In genomic region chr11:7672960-7673723, GRCh38 we compare ENCODE assay signal across 8 cellular contexts. TPM values are rescaled to one million over a fixed set of nuclear protein-coding genes. Genes with fewer than 3 reads are reported as not detected.
DNase-seq lines count a peak whose midpoint lies in the region; ATAC-seq and TF ChIP-seq lines count a peak whose summit lies in the region.

CYB5R2 (minus strand) TSS chr11:7673500; CDS start chr11:7672825, 675 bp downstream.

- H4K8ac ChIP-seq in H9 (replicated peaks; ENCODE audit: insufficient read length, low read depth, low read length), result no peak within 1 kb of the TSS

- WGBS in H9 (ENCODE audit: extremely low coverage, insufficient read length, low lambda C conversion rate), result no CpG with 5 or more reads among the region's 40 CpGs
- 7 to 49% (median 10%) methylated on average over 4 to 40 of the region's 40 CpGs for WGBS in heart left ventricle, 4 donors

- H3K79me2 ChIP-seq in DOHH2 (ENCODE audit: control insufficient read depth, low read length) (no peaks in the 10 kb centered on the region), H9 (ENCODE audit: insufficient read depth, low read length) (no peaks in the 10 kb centered on the region), parathyroid adenoma (no peaks in the 10 kb centered on the region)

- H2AK5ac ChIP-seq in H9 (ENCODE audit: insufficient read length, low read length), result no peak within 1 kb of the TSS

- no peaks in the 10 kb centered on the region for H3K9me2 ChIP-seq in DOHH2 (replicated peaks; ENCODE audit: control insufficient read depth, low read length)

- H3K23ac ChIP-seq in H9 (ENCODE audit: insufficient read length, low read depth, low read length), result no peak within 1 kb of the TSS

- no peak within 1 kb of the TSS for H4K5ac ChIP-seq in H9 (ENCODE audit: insufficient read length, low read depth, low read length)

- no peak within 1 kb of the TSS for H2BK5ac ChIP-seq in H9 (ENCODE audit: insufficient read length, low read length)

- H3K14ac ChIP-seq in H9 (ENCODE audit: insufficient read depth, low read length), result peak within 1 kb of the TSS; percentile 98

- no peaks in the 10 kb centered on the region for H3K9me3 ChIP-seq in DOHH2 (ENCODE audit: control insufficient read depth, insufficient read depth, low read length)
- no peaks in the 10 kb centered on the region for H3K9me3 ChIP-seq in H9 (ENCODE audit: control insufficient read depth, low read depth, low read length)
- no peaks in the 10 kb centered on the region for H3K9me3 ChIP-seq in heart left ventricle
- no peaks in the 10 kb centered on the region for H3K9me3 ChIP-seq in parathyroid adenoma (ENCODE audit: control insufficient read depth, low read length)

- peaks cover 11% of the 10 kb centered on the region; the same call in 1 of the 2 replicates for H3K4me1 ChIP-seq in DOHH2 (ENCODE audit: control insufficient read depth, low read length)
- peaks cover 5% of the 10 kb centered on the region; the same call in 1 of the 2 replicates for H3K4me1 ChIP-seq in H9 (ENCODE audit: insufficient read depth, low read length)
- H3K4me1 ChIP-seq in heart left ventricle, result peaks cover 0 to 22% (median 10%) of the 10 kb centered on the region in 12 donors
- peaks cover 28% of the 10 kb centered on the region for H3K4me1 ChIP-seq in parathyroid adenoma

- H4K91ac ChIP-seq in H9 (ENCODE audit: insufficient read length, low read depth, low read length), result no peak within 1 kb of the TSS

- H3K27me3 Mint-ChIP-seq in H9 (ENCODE audit: low read depth), result peaks cover 6% of the 10 kb centered on the region
- peaks cover 35% of the 10 kb centered on the region for H3K27me3 Mint-ChIP-seq in activated naive CD8-positive, alpha-beta T cell

- H3K27ac Mint-ChIP-seq in H9, result peak within 1 kb of the TSS in 2 of 3 experiments; percentile 92 to 96; a peak in 4 of 7 replicates
- H3K27ac Mint-ChIP-seq in activated naive CD8-positive, alpha-beta T cell, result no peak within 1 kb of the TSS

- peak within 1 kb of the TSS; percentile 78 to 89 for H3K4me3 Mint-ChIP-seq in H9
- peak within 1 kb of the TSS; percentile 82 for H3K4me3 Mint-ChIP-seq in activated naive CD8-positive, alpha-beta T cell

- DNase-seq in H9, result peak; percentile 81
- DNase-seq in heart left ventricle, result peak; percentile 73 to 84 (median 79)
- no peak for DNase-seq in SHP77 (lab: John Stamatoyannopoulos, UW)
- no peak for DNase-seq in NCI-H2029 treated with DMSO at 0.1 percent for 48 hours (lab: John Stamatoyannopoulos, UW)
- no peak for DNase-seq in stimulated activated CD4-positive, alpha-beta T cell treated with anti-CD3 and anti-CD28 coated beads, Interleukin-2, amount 100 ng/mL, for 48 hours

- H3K27me3 ChIP-seq in DOHH2 (ENCODE audit: control insufficient read depth, low read length), result peaks cover 28% of the 10 kb centered on the region
- H3K27me3 ChIP-seq in H9 (ENCODE audit: insufficient read depth, low read length), result no peaks in the 10 kb centered on the region
- peaks cover 0 to 33% (median 20%) of the 10 kb centered on the region in 9 donors for H3K27me3 ChIP-seq in heart left ventricle
- H3K27me3 ChIP-seq in parathyroid adenoma (ENCODE audit: control insufficient read depth, insufficient read depth, low read length), result no peaks in the 10 kb centered on the region

- H3K36me3 Mint-ChIP-seq in H9 (ENCODE audit: insufficient read depth in 1 of 3, low read depth in 3 of 3), result peaks cover 9 to 39% (median 26%) of the 10 kb centered on the region in 3 experiments
- H3K36me3 Mint-ChIP-seq in activated naive CD8-positive, alpha-beta T cell, result no peaks in the 10 kb centered on the region

- intact Hi-C loops in heart left ventricle (cut with DNase I), result no loop called here

- H3K4ac ChIP-seq in H9 (ENCODE audit: low read depth, low read length), result peak within 1 kb of the TSS; percentile 43; the same call in 1 of the 2 replicates

- H3K79me1 ChIP-seq in H9 (ENCODE audit: insufficient read depth, low read depth, low read length, poor library complexity, severe bottlenecking), result no peaks in the 10 kb centered on the region

- H2BK12ac ChIP-seq in H9 (ENCODE audit: insufficient read length, low read depth, low read length), result no peak within 1 kb of the TSS

- H3K36me3 ChIP-seq in DOHH2 (ENCODE audit: control insufficient read depth, low read length), result no peaks in the 10 kb centered on the region
- H3K36me3 ChIP-seq in heart left ventricle, result peaks cover 0 to 4% (median 0%) of the 10 kb centered on the region in 9 donors
- H3K36me3 ChIP-seq in parathyroid adenoma (ENCODE audit: control insufficient read depth, insufficient read depth, low read length), result no peaks in the 10 kb centered on the region

- peaks cover 55 to 60% of the 10 kb centered on the region in 2 experiments for H3K4me1 Mint-ChIP-seq in H9
- H3K4me1 Mint-ChIP-seq in activated naive CD8-positive, alpha-beta T cell (ENCODE audit: low read depth), result peaks cover 11% of the 10 kb centered on the region

- H3F3A ChIP-seq in DOHH2 (ENCODE audit: control insufficient read depth, insufficient read depth), result no peaks in the 10 kb centered on the region

- peak within 1 kb of the TSS; percentile 60 for H3K4me3 ChIP-seq in DOHH2 (ENCODE audit: low read length)
- peak within 1 kb of the TSS; percentile 36 to 72 (median 58) for H3K4me3 ChIP-seq in heart left ventricle
- peak within 1 kb of the TSS; percentile 63 for H3K4me3 ChIP-seq in parathyroid adenoma (ENCODE audit: low read depth, low read length)

- no peak within 1 kb of the TSS for H2BK120ac ChIP-seq in H9 (ENCODE audit: low read depth, low read length, poor library complexity, severe bottlenecking)

- no peaks in the 10 kb centered on the region for H3K9me3 Mint-ChIP-seq in H9
- no peaks in the 10 kb centered on the region for H3K9me3 Mint-ChIP-seq in activated naive CD8-positive, alpha-beta T cell (ENCODE audit: low read depth)

- H3K9ac ChIP-seq in H9 (ENCODE audit: extremely low read depth, insufficient read length, low read length) (peak within 1 kb of the TSS; percentile 79), parathyroid adenoma (peak within 1 kb of the TSS; percentile 84)

- no peak within 1 kb of the TSS for H3K56ac ChIP-seq in H9 (ENCODE audit: insufficient read length, low read depth, low read length)

- peak within 1 kb of the TSS; percentile 71 for H3K4me2 ChIP-seq in DOHH2 (ENCODE audit: low read length)
- H3K4me2 ChIP-seq in H9 (ENCODE audit: insufficient read depth, insufficient read length, low read length), result peak within 1 kb of the TSS; percentile 53
- H3K4me2 ChIP-seq in parathyroid adenoma (ENCODE audit: low read length), result peak within 1 kb of the TSS; percentile 74

- peak; percentile 65 to 95 (median 82) for ATAC-seq in heart left ventricle

- peak within 1 kb of the TSS; percentile 98 for H3K18ac ChIP-seq in H9 (ENCODE audit: insufficient read length, low read depth, low read length)

- H4K20me1 ChIP-seq in DOHH2 (ENCODE audit: control insufficient read depth, insufficient read depth, low read depth, low read length) (no peaks in the 10 kb centered on the region), H9 (ENCODE audit: control insufficient read depth, insufficient read depth, insufficient read length) (peaks cover 2% of the 10 kb centered on the region)

- no peak within 1 kb of the TSS for H2BK15ac ChIP-seq in H9 (ENCODE audit: low read depth, low read length)

- TF ChIP-seq POLR2A in heart left ventricle (IDR thresholded peaks at IDR 0.05), result peak in 1 of 2 donors; percentile 23

- H3T11ph ChIP-seq in H9 (ENCODE audit: low read length), result peak within 1 kb of the TSS; percentile 22

- TF ChIP-seq CTCF in DOHH2 (IDR thresholded peaks at IDR 0.05; ENCODE audit: low read depth, low read length, poor library complexity, severe bottlenecking) (no peak), H9 (conservative IDR thresholded peaks at IDR 0.05) (no peak), heart left ventricle (IDR thresholded peaks at IDR 0.05) (no peak), parathyroid adenoma (IDR thresholded peaks at IDR 0.05) (no peak)

- no peak within 1 kb of the TSS for H2AFZ ChIP-seq in H9 (ENCODE audit: low read length)
- peak within 1 kb of the TSS; percentile 91 for H2AFZ ChIP-seq in parathyroid adenoma

- no peak within 1 kb of the TSS for H2BK20ac ChIP-seq in H9 (ENCODE audit: low read depth, low read length, poor library complexity, severe bottlenecking)

- no peak within 1 kb of the TSS for H3K27ac ChIP-seq in DOHH2 (ENCODE audit: low read depth, low read length)
- H3K27ac ChIP-seq in H9 (ENCODE audit: insufficient read length, low read depth, low read length), result no peak within 1 kb of the TSS
- peak within 1 kb of the TSS in 9 of 12 donors; percentile 31 to 64 (median 46) for H3K27ac ChIP-seq in heart left ventricle
- H3K27ac ChIP-seq in parathyroid adenoma, result peak within 1 kb of the TSS; percentile 91

- peaks cover 10% of the 10 kb centered on the region for H3K23me2 ChIP-seq in H9 (ENCODE audit: insufficient read length, low read depth, low read length, poor library complexity, severe bottlenecking)

RNA-seq across cellular contexts. Expression of gene CYB5R2, which starts in this region (rescaled TPM):
- total RNA-seq in H9 (2021) (44.5 and 48.0 TPM in 2 replicates), heart left ventricle (1 to 10 TPM in 5 of 9 donors, under 1 TPM in 4; 0.65 to 4.9 (median 1.1) TPM)
- polyA plus RNA-seq in heart left ventricle, result 1 to 10 TPM; 1.3 to 2.8 TPM

Comparison
In these comparisons a context has a peak if more than half of its experiments do, and no peak if none do; other contexts are left out.
1. H3K27ac ChIP-seq: peak in heart left ventricle (9 of 12) and parathyroid adenoma (single experiment); none in DOHH2 (single experiment) and H9 (single experiment).
2. DNase-seq: peak in H9 (single experiment) and heart left ventricle (5 of 5); none in SHP77 (0 of 2), NCI-H2029 treated with DMSO at 0.1 percent for 48 hours (single experiment) and stimulated activated CD4-positive, alpha-beta T cell treated with anti-CD3 and anti-CD28 coated beads, Interleukin-2, amount 100 ng/mL, for 48 hours (0 of 2).
3. Peak in every context shown above with its lines, with median percentiles within 50 percentile points of each other: H3K4me2 ChIP-seq and H3K4me3 ChIP-seq.